ENCODE assay signal across 8 cellular contexts in genomic region chr10:102502029-102502336, GRCh38. TPM values are rescaled to one million over a fixed set of nuclear protein-coding genes. Genes with fewer than 3 reads are reported as not detected.
DNase-seq lines count a peak whose midpoint lies in the region; ATAC-seq and TF ChIP-seq lines count a peak whose summit lies in the region.

No MANE protein-coding gene starts in this region.

- TF ChIP-seq POLR2A in NB4 (IDR thresholded peaks at IDR 0.05; ENCODE audit: extremely low read depth, insufficient read length) (no peak), suprapubic skin (IDR thresholded peaks at IDR 0.05) (no peak)

- in situ Hi-C loops in SK-MEL-5 (cut with HindIII; ENCODE audit: low pct_unique_long_range_greater_than_20kb, low sequenced_read_pairs), result loop anchor here (10.0 kb wide), 1 partner anchor 73 kb away; no protein-coding TSS in a partner anchor

- no peak for TF ChIP-seq EP300 in suprapubic skin (IDR thresholded peaks at IDR 0.05)

- peak overlapping the region; percentile 86 for H3K27ac ChIP-seq in suprapubic skin

- WGBS in suprapubic skin, result 0% methylated on average over 15 of the region's 19 CpGs

- peak; percentile 93 for DNase-seq in GM04503 (ENCODE audit: low read depth)
- peak; percentile 99 for DNase-seq in NB4 (ENCODE audit: low read depth)
- peak; percentile 98 for DNase-seq in SK-MEL-5 (ENCODE audit: low read depth, low spot score)
- DNase-seq in activated naive CD4-positive, alpha-beta T cell treated with anti-CD3 and anti-CD28 coated beads, Interleukin-2, amount 50 U/mL, for 16 hours, result peak; percentile 98
- peak; percentile 98 for DNase-seq in glomerular endothelial cell (ENCODE audit: extremely low read depth, low read depth, low spot score)
- DNase-seq in nucleus accumbens (lab: John Stamatoyannopoulos, UW), result peak; percentile 92 to 100 (median 99)
- DNase-seq in suprapubic skin (ENCODE audit: low spot score in 2 of 2), result peak; percentile 99 to 100

- ATAC-seq in HG02571 (IDR thresholded peaks at IDR 0.05; ENCODE audit: unreplicated experiment), result peak; percentile 71

- H3K4me1 ChIP-seq in suprapubic skin, result peaks cover 66% of the 10 kb centered on the region

- H3K4me3 ChIP-seq in NB4 (ENCODE audit: low read depth, low read length), result peak overlapping the region; percentile 91
- H3K4me3 ChIP-seq in suprapubic skin, result peak overlapping the region; percentile 100

- no peaks in the 10 kb centered on the region for H3K27me3 ChIP-seq in suprapubic skin

- TF ChIP-seq CTCF in NB4 (IDR thresholded peaks at IDR 0.05; ENCODE audit: low read depth, low read length) (no peak), suprapubic skin (IDR thresholded peaks at IDR 0.05) (no peak)

- H3K36me3 ChIP-seq in suprapubic skin, result no peaks in the 10 kb centered on the region

- H3K9me3 ChIP-seq in suprapubic skin, result no peaks in the 10 kb centered on the region

RNA-seq across cellular contexts. Expression of gene ACTR1A, which starts 0.5 kb away (rescaled TPM):
- 67.1 and 85.6 TPM in 2 replicates for total RNA-seq in SK-MEL-5 (2014; rRNA removed; shearing (Covaris generic))
- polyA plus RNA-seq in SK-MEL-5 (2015; cell fraction: cytosol; rRNA removed), result 53.3 and 70.4 TPM in 2 replicates
- polyA plus RNA-seq in SK-MEL-5 (2015; cell fraction: nucleus; rRNA removed), result 31.9 and 35.6 TPM in 2 replicates
- total RNA-seq in glomerular endothelial cell (172 and 205 TPM in 2 replicates), suprapubic skin (100 to 1,000 TPM in 3 of 4 donors, 10 to 100 TPM in 1; 71.5 to 108 (median 105) TPM)

RNA-seq across cellular contexts. Expression of gene SUFU, which starts 1.8 kb away (rescaled TPM):
- total RNA-seq in SK-MEL-5 (2014; rRNA removed; shearing (Covaris generic)), result 1.8 TPM in 2 replicates
- 8.3 and 9.0 TPM in 2 replicates for polyA plus RNA-seq in SK-MEL-5 (2015; cell fraction: cytosol; rRNA removed)
- polyA plus RNA-seq in SK-MEL-5 (2015; cell fraction: nucleus; rRNA removed), result 4.2 and 5.6 TPM in 2 replicates
- 14.0 and 17.4 TPM in 2 replicates for total RNA-seq in glomerular endothelial cell
- 10 to 100 TPM; 15.3 to 22.7 (median 18.9) TPM for total RNA-seq in suprapubic skin

RNA-seq across cellular contexts. Expression of gene C10orf95, which starts 50.6 kb away (rescaled TPM):
- not detected in 2 replicates for total RNA-seq in SK-MEL-5 (2014; rRNA removed; shearing (Covaris generic))
- polyA plus RNA-seq in SK-MEL-5 (2015; cell fraction: cytosol; rRNA removed), result 0.13 TPM in 1 of 2 replicates, not detected in the other
- polyA plus RNA-seq in SK-MEL-5 (2015; cell fraction: nucleus; rRNA removed), result not detected in 2 replicates
- total RNA-seq in glomerular endothelial cell (not detected in 2 replicates), suprapubic skin (1 to 10 TPM; 1.4 to 7.1 (median 5.4) TPM)

Comparison
In these comparisons a context has a peak if more than half of its experiments do, and no peak if none do; other contexts are left out.
1. Peak in every context shown above with its lines: DNase-seq, ATAC-seq, H3K4me3 ChIP-seq and H3K27ac ChIP-seq.